24 cellular contexts compared by ENCODE assay signal in genomic region chr2:64124168-64124567, GRCh38.
"Had no signal": no experiment of that assay in that cellular context is flagged by ENCODE, and none has a peak within 500 bp of the region (broad histone marks: within the 10 kb centered on the region; RNA-seq: fewer than 3 reads in every experiment).

No MANE protein-coding gene starts in this region.

- DNase-seq: activated CD4-positive, alpha-beta T cell treated with anti-CD3 and anti-CD28 coated beads for 1 hour; activated CD4-positive, alpha-beta T cell treated with anti-CD3 and anti-CD28 coated beads, Interleukin-2, amount 50 U/mL, for 1 hour; activated CD8-positive, alpha-beta memory T cell treated with anti-CD3 and anti-CD28 coated beads for 24 hours; activated CD8-positive, alpha-beta memory T cell treated with anti-CD3 and anti-CD28 coated beads, Interleukin-2, amount 50 U/mL, for 4 hours; activated gamma-delta T cell; amniotic stem cell; esophagus squamous epithelium; gastrocnemius medialis; naive B cell; posterior cingulate gyrus; right lobe of liver; stimulated activated CD4-positive, alpha-beta T cell treated with anti-CD3 and anti-CD28 coated beads, Interleukin-2, amount 100 ng/mL, for 24 hours; T-cell; upper lobe of left lung had no signal

- H3K27ac ChIP-seq: coronary artery, esophagus squamous epithelium, gastrocnemius medialis, right lobe of liver, thoracic aorta, upper lobe of left lung had no signal

- H3K27ac Mint-ChIP-seq: memory B cell; naive B cell; stimulated activated effector memory CD8-positive, alpha-beta T cell treated with anti-CD3 and anti-CD28 coated beads, Interleukin-12 subunit alpha, Interleukin-12 subunit beta, amount 100 ng/mL, for 72 hours had no signal

- H3K9me3 Mint-ChIP-seq: activated naive CD4-positive, alpha-beta T cell treated with anti-CD3 and anti-CD28 coated beads, Interleukin-2, amount 50 U/mL, for 72 hours; central memory CD8-positive, alpha-beta T cell; stimulated activated effector memory CD8-positive, alpha-beta T cell treated with anti-CD3 and anti-CD28 coated beads, Interleukin-12 subunit alpha, Interleukin-12 subunit beta, amount 100 ng/mL, for 72 hours; T-cell had no signal

- H3K27me3 Mint-ChIP-seq: central memory CD8-positive, alpha-beta T cell; memory B cell; naive B cell; T-cell had no signal

- H3K36me3 ChIP-seq: breast epithelium, esophagus squamous epithelium, gastrocnemius medialis, right lobe of liver, thoracic aorta, upper lobe of left lung had no signal

- H3K4me3 ChIP-seq: breast epithelium, coronary artery, esophagus squamous epithelium, gastrocnemius medialis, right lobe of liver, skin epidermis, thoracic aorta, upper lobe of left lung had no signal

- H3K27me3 ChIP-seq: breast epithelium, esophagus squamous epithelium, gastrocnemius medialis, right lobe of liver, upper lobe of left lung had no signal

- H3K9me3 ChIP-seq: breast epithelium, esophagus squamous epithelium, gastrocnemius medialis, right lobe of liver, thoracic aorta, upper lobe of left lung had no signal

- H3K4me3 Mint-ChIP-seq: central memory CD8-positive, alpha-beta T cell; memory B cell; naive B cell; neural crest cell; stimulated activated effector memory CD8-positive, alpha-beta T cell treated with anti-CD3 and anti-CD28 coated beads, Interleukin-12 subunit alpha, Interleukin-12 subunit beta, amount 100 ng/mL, for 72 hours; T-cell had no signal

- ATAC-seq: activated naive CD4-positive, alpha-beta T cell treated with anti-CD3 and anti-CD28 coated beads, Interleukin-2, amount 50 U/mL, for 72 hours; gastrocnemius medialis; right lobe of liver; SK-N-SH treated with all-trans-retinoic acid at 6 μM for 48 hours; stimulated activated effector memory CD8-positive, alpha-beta T cell treated with anti-CD3 and anti-CD28 coated beads, Interleukin-12 subunit alpha, Interleukin-12 subunit beta, amount 100 ng/mL, for 72 hours; T-cell had no signal
